In the genomic region with DNA sequence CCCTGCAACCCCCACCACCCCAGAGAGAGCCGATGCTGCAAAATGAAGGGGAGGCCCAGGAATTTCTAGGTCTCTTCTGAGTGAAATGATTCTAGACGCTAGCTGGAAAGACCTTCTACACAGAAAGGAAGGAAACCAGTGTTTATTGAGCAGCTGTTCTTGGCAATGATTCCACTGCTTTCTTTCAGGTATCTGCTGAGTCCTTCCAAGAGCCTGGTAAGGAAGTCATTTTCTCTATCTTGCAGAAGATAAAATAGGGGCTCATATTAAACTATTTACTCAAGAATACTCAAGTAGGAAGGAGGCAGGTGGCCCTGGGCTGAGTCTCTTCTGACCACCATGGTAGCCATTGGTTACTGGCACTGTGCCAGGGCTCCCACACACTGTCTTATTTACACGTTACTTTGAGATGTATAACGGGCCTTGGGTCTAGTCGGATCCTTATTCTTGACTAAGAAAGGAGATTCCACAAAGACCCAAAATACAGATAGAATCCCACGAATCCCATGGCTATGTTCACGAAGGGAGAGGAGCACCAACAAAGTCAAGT, we compare ENCODE assay signal across 21 cellular contexts.
DNase-seq lines count a peak whose midpoint lies in the region; ATAC-seq, FAIRE-seq and TF ChIP-seq lines count a peak whose summit lies in the region.
"Had no signal": no experiment of that assay in that cellular context is flagged by ENCODE, and none has a peak within 500 bp of the region (broad histone marks: within the 10 kb centered on the region; RNA-seq: fewer than 3 reads in every experiment).

No MANE protein-coding gene starts in this region.

- peaks cover 8% of the 10 kb centered on the region for H3K4me1 Mint-ChIP-seq in GM23338
- H3K4me1 Mint-ChIP-seq in mesothelial cell of epicardium = peaks cover 9% of the 10 kb centered on the region

- H3K27me3 ChIP-seq in GM23338 (ENCODE audit: insufficient read depth) = no peaks in the 10 kb centered on the region
- H3K27me3 ChIP-seq: MG63, thyroid gland had no signal

- no peaks in the 10 kb centered on the region for H3K79me2 ChIP-seq in GM23338 (replicated peaks; ENCODE audit: insufficient read depth)

- peaks cover 36% of the 10 kb centered on the region for H3K36me3 Mint-ChIP-seq in GM23338 (ENCODE audit: low read depth)
- peaks cover 46% of the 10 kb centered on the region for H3K36me3 Mint-ChIP-seq in mesothelial cell of epicardium

- TF ChIP-seq CTCF in GM23338 (conservative IDR thresholded peaks at IDR 0.05; ENCODE audit: low read depth in 2 of 2) = no peak
- TF ChIP-seq CTCF in mesothelial cell of epicardium (IDR thresholded peaks at IDR 0.05; ENCODE audit: unreplicated experiment) = no peak

- H3F3A ChIP-seq in GM23338 (replicated peaks; ENCODE audit: low read depth) = no peaks in the 10 kb centered on the region

- 88 to 98% methylated on average over 4 to 5 of the region's 7 CpGs for WGBS in mesodermal cell (ENCODE audit: insufficient coverage in 2 of 2), 2 experiments

- no peak overlapping the region for H3K27ac Mint-ChIP-seq in GM23338
- H3K27ac Mint-ChIP-seq in mesothelial cell of epicardium = no peak overlapping the region
- H3K27ac Mint-ChIP-seq: activated CD8-positive, alpha-beta T cell treated with anti-CD3 and anti-CD28 coated beads, Interleukin-2, amount 10 ng/mL, durations not matched to agents 7 days and 5 days had no signal

- peaks cover 6% of the 10 kb centered on the region for H3K27me3 Mint-ChIP-seq in GM23338 (ENCODE audit: insufficient read depth, low read depth, poor library complexity)
- no peaks in the 10 kb centered on the region for H3K27me3 Mint-ChIP-seq in mesothelial cell of epicardium (ENCODE audit: low read depth)

- no peak overlapping the region for H3K4me2 ChIP-seq in GM23338

- no peak for ATAC-seq in GM23338
- ATAC-seq: activated CD8-positive, alpha-beta T cell treated with anti-CD3 and anti-CD28 coated beads, Interleukin-2, amount 10 ng/mL, durations not matched to agents 7 days and 5 days; left lobe of liver had no signal

- DNase-seq in COR-L47 (lab: John Stamatoyannopoulos, UW) = peak; percentile 14
- DNase-seq in GM23338 (ENCODE audit: low spot score) = no peak
- peak; percentile 12 for DNase-seq in astrocyte of the hippocampus (ENCODE audit: low read depth, low spot score)
- DNase-seq in mesothelial cell of epicardium (ENCODE audit: low spot score in 2 of 2, unreplicated experiment in 2 of 2) = no peak
- DNase-seq in urothelium cell line (ENCODE audit: low spot score) = no peak
- DNase-seq in T1000 (lab: John Stamatoyannopoulos, UW) = no peak
- DNase-seq: activated CD4-positive, CD25-positive, alpha-beta regulatory T cell; activated CD8-positive, alpha-beta T cell treated with anti-CD3 and anti-CD28 coated beads, Interleukin-2, amount 10 ng/mL, durations not matched to agents 7 days and 5 days; AML-193; Calu3; cerebellar nuclear complex; MG63; NCI-H2171; stimulated activated CD4-positive, alpha-beta T cell treated with anti-CD3 and anti-CD28 coated beads, Interleukin-4, amount 100 ng/mL, for 4 hours; T-helper 1 cell; thyroid gland had no signal

- no peak overlapping the region for H3K4me3 Mint-ChIP-seq in GM23338
- no peak overlapping the region for H3K4me3 Mint-ChIP-seq in mesothelial cell of epicardium
- H3K4me3 Mint-ChIP-seq: activated CD8-positive, alpha-beta T cell treated with anti-CD3 and anti-CD28 coated beads, Interleukin-2, amount 10 ng/mL, durations not matched to agents 7 days and 5 days had no signal

- H3K4me3 ChIP-seq in GM23338 = no peak overlapping the region
- no peak overlapping the region for H3K4me3 ChIP-seq in mesodermal cell (ENCODE audit: extremely low read depth, insufficient read depth, low read length, poor library complexity, severe bottlenecking)
- H3K4me3 ChIP-seq: MG63, skin epidermis, thyroid gland had no signal

- no peaks in the 10 kb centered on the region for H3K4me1 ChIP-seq in GM23338 (ENCODE audit: insufficient read depth)
- H3K4me1 ChIP-seq in mesodermal cell (ENCODE audit: control insufficient read depth, insufficient read depth, low read length, poor library complexity, severe bottlenecking) = peaks cover 17% of the 10 kb centered on the region
- H3K4me1 ChIP-seq: thyroid gland had no signal

- H3K9me3 ChIP-seq in mesodermal cell (ENCODE audit: control insufficient read depth, low read length) = no peaks in the 10 kb centered on the region
- H3K9me3 ChIP-seq: MG63, thyroid gland had no signal

- H2AFZ ChIP-seq in GM23338 = no peak overlapping the region

- H3K9me2 ChIP-seq in GM23338 (ENCODE audit: insufficient read depth) = no peaks in the 10 kb centered on the region

- H3K9me3 Mint-ChIP-seq in GM23338 (no peaks in the 10 kb centered on the region; the same call in 2 of the 3 replicates), mesothelial cell of epicardium (no peaks in the 10 kb centered on the region)

- H3K27ac ChIP-seq in GM23338 (ENCODE audit: low read depth) (0 out of 2 replicates have a peak overlapping the region, but pooled peaks have one; percentile 19), mesodermal cell (ENCODE audit: low read depth, low read length, severe bottlenecking) (peak overlapping the region; percentile 91)
- H3K27ac ChIP-seq: skin epidermis had no signal

- no peaks in the 10 kb centered on the region; the same call in 1 of the 2 replicates for H3K36me3 ChIP-seq in GM23338 (ENCODE audit: insufficient read depth)
- H3K36me3 ChIP-seq in mesodermal cell (ENCODE audit: control insufficient read depth, insufficient read depth, low read length) = peaks cover 64% of the 10 kb centered on the region

- no peak for FAIRE-seq in urothelium cell line (lab: Jason Lieb, UNC)
- FAIRE-seq: frontal cortex, HTR-8/SVneo had no signal

- H4K20me1 ChIP-seq in GM23338 (replicated peaks; ENCODE audit: insufficient read depth) = no peaks in the 10 kb centered on the region; the same call in none of the 2 replicates

TF ChIP-seq in GM23338, 12 proteins besides CTCF, POLR2A, EP300 and RAD21 (continues in another document):
- TF ChIP-seq STAT1 (IDR thresholded peaks at IDR 0.05; ENCODE audit: unreplicated experiment) = no peak
- TF ChIP-seq, protein P1, sequence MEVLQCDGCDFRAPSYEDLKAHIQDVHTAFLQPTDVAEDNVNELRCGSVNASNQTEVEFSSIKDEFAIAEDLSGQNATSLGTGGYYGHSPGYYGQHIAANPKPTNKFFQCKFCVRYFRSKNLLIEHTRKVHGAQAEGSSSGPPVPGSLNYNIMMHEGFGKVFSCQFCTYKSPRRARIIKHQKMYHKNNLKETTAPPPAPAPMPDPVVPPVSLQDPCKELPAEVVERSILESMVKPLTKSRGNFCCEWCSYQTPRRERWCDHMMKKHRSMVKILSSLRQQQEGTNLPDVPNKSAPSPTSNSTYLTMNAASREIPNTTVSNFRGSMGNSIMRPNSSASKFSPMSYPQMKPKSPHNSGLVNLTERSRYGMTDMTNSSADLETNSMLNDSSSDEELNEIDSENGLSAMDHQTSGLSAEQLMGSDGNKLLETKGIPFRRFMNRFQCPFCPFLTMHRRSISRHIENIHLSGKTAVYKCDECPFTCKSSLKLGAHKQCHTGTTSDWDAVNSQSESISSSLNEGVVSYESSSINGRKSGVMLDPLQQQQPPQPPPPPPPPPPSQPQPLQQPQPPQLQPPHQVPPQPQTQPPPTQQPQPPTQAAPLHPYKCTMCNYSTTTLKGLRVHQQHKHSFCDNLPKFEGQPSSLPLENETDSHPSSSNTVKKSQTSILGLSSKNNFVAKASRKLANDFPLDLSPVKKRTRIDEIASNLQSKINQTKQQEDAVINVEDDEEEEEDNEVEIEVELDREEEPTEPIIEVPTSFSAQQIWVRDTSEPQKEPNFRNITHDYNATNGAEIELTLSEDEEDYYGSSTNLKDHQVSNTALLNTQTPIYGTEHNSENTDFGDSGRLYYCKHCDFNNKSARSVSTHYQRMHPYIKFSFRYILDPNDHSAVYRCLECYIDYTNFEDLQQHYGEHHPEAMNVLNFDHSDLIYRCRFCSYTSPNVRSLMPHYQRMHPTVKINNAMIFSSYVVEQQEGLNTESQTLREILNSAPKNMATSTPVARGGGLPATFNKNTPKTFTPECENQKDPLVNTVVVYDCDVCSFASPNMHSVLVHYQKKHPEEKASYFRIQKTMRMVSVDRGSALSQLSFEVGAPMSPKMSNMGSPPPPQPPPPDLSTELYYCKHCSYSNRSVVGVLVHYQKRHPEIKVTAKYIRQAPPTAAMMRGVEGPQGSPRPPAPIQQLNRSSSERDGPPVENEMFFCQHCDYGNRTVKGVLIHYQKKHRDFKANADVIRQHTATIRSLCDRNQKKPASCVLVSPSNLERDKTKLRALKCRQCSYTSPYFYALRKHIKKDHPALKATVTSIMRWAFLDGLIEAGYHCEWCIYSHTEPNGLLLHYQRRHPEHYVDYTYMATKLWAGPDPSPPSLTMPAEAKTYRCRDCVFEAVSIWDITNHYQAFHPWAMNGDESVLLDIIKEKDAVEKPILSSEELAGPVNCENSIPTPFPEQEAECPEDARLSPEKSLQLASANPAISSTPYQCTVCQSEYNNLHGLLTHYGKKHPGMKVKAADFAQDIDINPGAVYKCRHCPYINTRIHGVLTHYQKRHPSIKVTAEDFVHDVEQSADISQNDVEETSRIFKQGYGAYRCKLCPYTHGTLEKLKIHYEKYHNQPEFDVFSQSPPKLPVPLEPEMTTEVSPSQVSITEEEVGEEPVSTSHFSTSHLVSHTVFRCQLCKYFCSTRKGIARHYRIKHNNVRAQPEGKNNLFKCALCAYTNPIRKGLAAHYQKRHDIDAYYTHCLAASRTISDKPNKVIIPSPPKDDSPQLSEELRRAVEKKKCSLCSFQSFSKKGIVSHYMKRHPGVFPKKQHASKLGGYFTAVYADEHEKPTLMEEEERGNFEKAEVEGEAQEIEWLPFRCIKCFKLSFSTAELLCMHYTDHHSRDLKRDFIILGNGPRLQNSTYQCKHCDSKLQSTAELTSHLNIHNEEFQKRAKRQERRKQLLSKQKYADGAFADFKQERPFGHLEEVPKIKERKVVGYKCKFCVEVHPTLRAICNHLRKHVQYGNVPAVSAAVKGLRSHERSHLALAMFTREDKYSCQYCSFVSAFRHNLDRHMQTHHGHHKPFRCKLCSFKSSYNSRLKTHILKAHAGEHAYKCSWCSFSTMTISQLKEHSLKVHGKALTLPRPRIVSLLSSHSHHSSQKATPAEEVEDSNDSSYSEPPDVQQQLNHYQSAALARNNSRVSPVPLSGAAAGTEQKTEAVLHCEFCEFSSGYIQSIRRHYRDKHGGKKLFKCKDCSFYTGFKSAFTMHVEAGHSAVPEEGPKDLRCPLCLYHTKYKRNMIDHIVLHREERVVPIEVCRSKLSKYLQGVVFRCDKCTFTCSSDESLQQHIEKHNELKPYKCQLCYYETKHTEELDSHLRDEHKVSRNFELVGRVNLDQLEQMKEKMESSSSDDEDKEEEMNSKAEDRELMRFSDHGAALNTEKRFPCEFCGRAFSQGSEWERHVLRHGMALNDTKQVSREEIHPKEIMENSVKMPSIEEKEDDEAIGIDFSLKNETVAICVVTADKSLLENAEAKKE (CRISPR knock-in tag; IDR thresholded peaks at IDR 0.05) = no peak

Comparison
In these comparisons a context has a peak if more than half of its experiments do, and no peak if none do; other contexts are left out.
1. DNase-seq: peak in COR-L47 (single experiment) and astrocyte of the hippocampus (single experiment); none in GM23338 (single experiment), mesothelial cell of epicardium (0 of 2), urothelium cell line (single experiment) and T1000 (single experiment).